ENCODE assay signal across 26 cellular contexts in genomic region chr2:238900511-238900910, GRCh38. TPM values are rescaled to one million over a fixed set of nuclear protein-coding genes. Genes with fewer than 3 reads are reported as not detected.
A peak's percentile ranks its signal among the peaks of the same experiment; 100 is the strongest.
DNase-seq lines count a peak whose midpoint lies in the region; ATAC-seq and TF ChIP-seq lines count a peak whose summit lies in the region.
"Had no signal": no experiment of that assay in that cellular context is flagged by ENCODE, and none has a peak within 500 bp of the region (broad histone marks: within the 10 kb centered on the region; RNA-seq: fewer than 3 reads in every experiment).

No MANE protein-coding gene starts in this region.

- H3K27me3 ChIP-seq in neural progenitor cell (no peaks in the 10 kb centered on the region), suprapubic skin (peaks cover 4% of the 10 kb centered on the region)
- H3K27me3 ChIP-seq: sigmoid colon had no signal

- no peaks in the 10 kb centered on the region for H3K79me2 ChIP-seq in neural progenitor cell (ENCODE audit: low read depth)

- H3K4me3 Mint-ChIP-seq in HFFc6: peak overlapping the region; percentile 74
- H3K4me3 Mint-ChIP-seq in neural progenitor cell: no peak overlapping the region
- H3K4me3 Mint-ChIP-seq: activated naive CD4-positive, alpha-beta T cell treated with anti-CD3 and anti-CD28 coated beads, Interleukin-2, amount 50 U/mL, for 24 hours; activated T-helper 1 cell treated with anti-CD3 and anti-CD28 coated beads, Interleukin-12 subunit alpha, Interleukin-12 subunit beta, Interleukin-2, Interleukin-4 antibody, amounts not matched to agents 30 ng/mL and 10 ng/mL and 1 ng/mL, durations not matched to agents 14 hours and 24 hours and 36 hours; immature natural killer cell; naive thymus-derived CD8-positive, alpha-beta T cell; WTC11 had no signal

- H3K27me3 Mint-ChIP-seq in HFFc6 (ENCODE audit: insufficient read depth) (peaks cover 14% of the 10 kb centered on the region), neural progenitor cell (ENCODE audit: insufficient read depth, low read depth) (peaks cover 7% of the 10 kb centered on the region)

- H3K4me3 ChIP-seq in fibroblast of mammary gland (ENCODE audit: control insufficient read depth, low read depth, low read length) (no peak overlapping the region), neural progenitor cell (no peak overlapping the region), suprapubic skin (no peak overlapping the region)
- H3K4me3 ChIP-seq: sigmoid colon had no signal

- H3K9me3 Mint-ChIP-seq in HFFc6 (no peaks in the 10 kb centered on the region), neural progenitor cell (no peaks in the 10 kb centered on the region)
- H3K9me3 Mint-ChIP-seq: activated naive CD4-positive, alpha-beta T cell treated with anti-CD3 and anti-CD28 coated beads, Interleukin-2, amount 50 U/mL, for 24 hours; activated T-helper 1 cell treated with anti-CD3 and anti-CD28 coated beads, Interleukin-12 subunit alpha, Interleukin-12 subunit beta, Interleukin-2, Interleukin-4 antibody, amounts not matched to agents 30 ng/mL and 10 ng/mL and 1 ng/mL, durations not matched to agents 14 hours and 24 hours and 36 hours; immature natural killer cell; naive thymus-derived CD8-positive, alpha-beta T cell; WTC11 had no signal

- ATAC-seq in GM18858 (IDR thresholded peaks at IDR 0.05; ENCODE audit: unreplicated experiment): no peak
- ATAC-seq: HCT116; left lobe of liver; naive thymus-derived CD8-positive, alpha-beta T cell; Right ventricle myocardium inferior; WTC11 had no signal

- TF ChIP-seq POLR2A in suprapubic skin (IDR thresholded peaks at IDR 0.05): no peak

- TF ChIP-seq CTCF in HFFc6 (IDR thresholded peaks at IDR 0.05) (no peak), fibroblast of mammary gland (conservative IDR thresholded peaks at IDR 0.05; ENCODE audit: control insufficient read depth, insufficient read depth, low read depth, low read length) (no peak), neural progenitor cell (IDR thresholded peaks at IDR 0.05) (no peak), suprapubic skin (IDR thresholded peaks at IDR 0.05) (no peak)

- TF ChIP-seq EP300 in suprapubic skin (IDR thresholded peaks at IDR 0.05): no peak

- no peak overlapping the region for H3K9ac ChIP-seq in neural progenitor cell

- H3F3A ChIP-seq in neural progenitor cell (ENCODE audit: low read depth): no peaks in the 10 kb centered on the region

- no peaks in the 10 kb centered on the region for H4K20me1 ChIP-seq in neural progenitor cell (ENCODE audit: low read depth)

- H3K27ac ChIP-seq in neural progenitor cell (no peak overlapping the region), suprapubic skin (peak overlapping the region; percentile 18)
- H3K27ac ChIP-seq: HL-60, sigmoid colon had no signal

- H3K9me3 ChIP-seq in neural progenitor cell (ENCODE audit: low read depth) (no peaks in the 10 kb centered on the region), suprapubic skin (no peaks in the 10 kb centered on the region)
- H3K9me3 ChIP-seq: sigmoid colon had no signal

- peaks cover 3% of the 10 kb centered on the region for H3K36me3 Mint-ChIP-seq in HFFc6 (ENCODE audit: low read depth)
- no peaks in the 10 kb centered on the region for H3K36me3 Mint-ChIP-seq in neural progenitor cell
- H3K36me3 Mint-ChIP-seq: activated naive CD4-positive, alpha-beta T cell treated with anti-CD3 and anti-CD28 coated beads, Interleukin-2, amount 50 U/mL, for 24 hours; immature natural killer cell; naive thymus-derived CD8-positive, alpha-beta T cell; WTC11 had no signal

- H3K4me2 ChIP-seq in neural progenitor cell: no peak overlapping the region

- H2AFZ ChIP-seq in neural progenitor cell (replicated peaks): no peak overlapping the region

- 57% methylated on average over 7 of the region's 7 CpGs for WGBS in suprapubic skin

- H3K36me3 ChIP-seq in neural progenitor cell: no peaks in the 10 kb centered on the region
- no peaks in the 10 kb centered on the region for H3K36me3 ChIP-seq in suprapubic skin
- H3K36me3 ChIP-seq: sigmoid colon had no signal

- no peak overlapping the region; the same call in none of the 2 replicates for H3K27ac Mint-ChIP-seq in HFFc6
- peak overlapping the region; percentile 30 for H3K27ac Mint-ChIP-seq in neural progenitor cell
- H3K27ac Mint-ChIP-seq: activated naive CD4-positive, alpha-beta T cell treated with anti-CD3 and anti-CD28 coated beads, Interleukin-2, amount 50 U/mL, for 24 hours; activated T-helper 1 cell treated with anti-CD3 and anti-CD28 coated beads, Interleukin-12 subunit alpha, Interleukin-12 subunit beta, Interleukin-2, Interleukin-4 antibody, amounts not matched to agents 30 ng/mL and 10 ng/mL and 1 ng/mL, durations not matched to agents 14 hours and 24 hours and 36 hours; immature natural killer cell; naive thymus-derived CD8-positive, alpha-beta T cell; progenitor cell of endocrine pancreas; WTC11 had no signal

- H3K4me1 ChIP-seq in neural progenitor cell (peaks cover 16% of the 10 kb centered on the region), suprapubic skin (peaks cover 16% of the 10 kb centered on the region)

- H3K4me1 Mint-ChIP-seq in HFFc6 (ENCODE audit: low read depth): peaks cover 30% of the 10 kb centered on the region
- peaks cover 26% of the 10 kb centered on the region for H3K4me1 Mint-ChIP-seq in neural progenitor cell
- H3K4me1 Mint-ChIP-seq: activated naive CD4-positive, alpha-beta T cell treated with anti-CD3 and anti-CD28 coated beads, Interleukin-2, amount 50 U/mL, for 24 hours; immature natural killer cell; naive thymus-derived CD8-positive, alpha-beta T cell; WTC11 had no signal

- DNase-seq in HFFc6: peak; percentile 37
- peak; percentile 64 for DNase-seq in fibroblast of mammary gland (ENCODE audit: low read depth)
- DNase-seq in neural progenitor cell (ENCODE audit: low spot score): peak; percentile 52
- DNase-seq in suprapubic skin (ENCODE audit: low spot score in 2 of 2): no peak
- no peak for DNase-seq in glomerular visceral epithelial cell (ENCODE audit: extremely low spot score)
- no peak for DNase-seq in RPMI8226
- DNase-seq: aorta, C1 segment of cervical spinal cord, Calu3, EL, hippocampal formation, immature natural killer cell, NCI-H2081 treated with DMSO at 0.1 percent for 48 hours, NCI-H774, sigmoid colon had no signal

RNA-seq across cellular contexts. Expression of gene TWIST2, which starts 52.6 kb away (rescaled TPM):
- total RNA-seq in HFFc6 (2021; fragmentation: NEBNext Ultra II Directional; extraction: Animal tissue kit (Norgen Biotek cat#: 25700)): 100 to 1,000 TPM; 127 to 146 (median 137) TPM
- total RNA-seq in neural progenitor cell (ENCODE audit: low replicate concordance) (0.51 and 1.7 TPM in 2 replicates), suprapubic skin (10 to 100 TPM; 14.7 to 72.7 (median 30.4) TPM)
- total RNA-seq: activated T-helper 1 cell treated with anti-CD3 and anti-CD28 coated beads, Interleukin-12 subunit alpha, Interleukin-12 subunit beta, Interleukin-2, Interleukin-4 antibody, amounts not matched to agents 30 ng/mL and 10 ng/mL and 1 ng/mL, durations not matched to agents 14 hours and 24 hours and 36 hours; Calu3; dermis microvascular lymphatic vessel endothelial cell; left lobe of liver; naive thymus-derived CD8-positive, alpha-beta T cell; progenitor cell of endocrine pancreas had no signal

Comparison
In these comparisons a context has a peak if more than half of its experiments do, and no peak if none do; other contexts are left out.
1. DNase-seq: peak in HFFc6 (single experiment), fibroblast of mammary gland (single experiment) and neural progenitor cell (single experiment); none in suprapubic skin (0 of 2), glomerular visceral epithelial cell (single experiment) and RPMI8226 (single experiment).